ENCODE assay signal across 12 cellular contexts in genomic region chr11:76686261-76687079, GRCh38. TPM values are rescaled to one million over a fixed set of nuclear protein-coding genes. Genes with fewer than 3 reads are reported as not detected.
DNase-seq lines count a peak whose midpoint lies in the region; ATAC-seq and TF ChIP-seq lines count a peak whose summit lies in the region.
"Had no signal": no experiment of that assay in that cellular context is flagged by ENCODE, and none has a peak within 500 bp of the region (broad histone marks: within the 10 kb centered on the region; RNA-seq: fewer than 3 reads in every experiment).

No MANE protein-coding gene starts in this region.

- no peak for TF ChIP-seq CTCF in WERI-Rb-1 (IDR thresholded peaks at IDR 0.05; ENCODE audit: low read depth, low read length)
- TF ChIP-seq CTCF in endothelial cell (IDR thresholded peaks at IDR 0.05; ENCODE audit: unreplicated experiment): no peak

- H3K4me1 ChIP-seq in CD8-positive, alpha-beta memory T cell (ENCODE audit: insufficient read depth, low read length): peaks cover 11% of the 10 kb centered on the region

- H3K27ac Mint-ChIP-seq in CD8-positive, alpha-beta memory T cell: peak overlapping the region in 5 of 8 donors; percentile 52 to 78 (median 63)
- no peak overlapping the region for H3K27ac Mint-ChIP-seq in endothelial cell (ENCODE audit: unreplicated experiment)

- peak; percentile 52 for ATAC-seq in GM18502 (IDR thresholded peaks at IDR 0.05; ENCODE audit: poor library complexity, unreplicated experiment)

- POLR2A ChIA-PET in CD8-positive, alpha-beta memory T cell (lab: Charles Lee): interaction anchor here (1.3 kb wide), 1 partner anchor 14 kb away, joined by 3 read pairs; no protein-coding TSS in a partner anchor

- H3K9me3 Mint-ChIP-seq in CD8-positive, alpha-beta memory T cell: peaks cover 0 to 3% (median 0%) of the 10 kb centered on the region in 5 donors
- H3K9me3 Mint-ChIP-seq in endothelial cell (ENCODE audit: unreplicated experiment): no peaks in the 10 kb centered on the region

- no peaks in the 10 kb centered on the region for H3K36me3 Mint-ChIP-seq in CD8-positive, alpha-beta memory T cell
- peaks cover 4% of the 10 kb centered on the region for H3K36me3 Mint-ChIP-seq in endothelial cell (ENCODE audit: low read depth, unreplicated experiment)

- H3K9me3 ChIP-seq in CD8-positive, alpha-beta memory T cell (ENCODE audit: low read length): no peaks in the 10 kb centered on the region
- peaks cover 7% of the 10 kb centered on the region for H3K9me3 ChIP-seq in WERI-Rb-1 (ENCODE audit: severe bottlenecking)

- peak overlapping the region; percentile 35 for H3K4me3 ChIP-seq in CD8-positive, alpha-beta memory T cell (ENCODE audit: low read length)
- no peak overlapping the region for H3K4me3 ChIP-seq in WERI-Rb-1 (ENCODE audit: low read depth, low read length)
- H3K4me3 ChIP-seq: hepatocyte, PC-9 had no signal

- H3K4me1 Mint-ChIP-seq in CD8-positive, alpha-beta memory T cell: peaks cover 13 to 18% (median 14%) of the 10 kb centered on the region in 3 donors
- H3K4me1 Mint-ChIP-seq in endothelial cell (ENCODE audit: unreplicated experiment): peaks cover 2% of the 10 kb centered on the region

- peaks cover 8 to 12% of the 10 kb centered on the region in 2 donors for H3K27me3 Mint-ChIP-seq in CD8-positive, alpha-beta memory T cell
- H3K27me3 Mint-ChIP-seq in endothelial cell (ENCODE audit: unreplicated experiment): peaks cover 13% of the 10 kb centered on the region

- H3K4me3 Mint-ChIP-seq in CD8-positive, alpha-beta memory T cell: peak overlapping the region in 6 of 7 donors; percentile 55 to 77 (median 70)
- H3K4me3 Mint-ChIP-seq in endothelial cell (ENCODE audit: unreplicated experiment): no peak overlapping the region

- CTCF ChIA-PET in CD8-positive, alpha-beta memory T cell (lab: Charles Lee): interaction anchor here (0.9 to 1.2 kb wide), 3 partner anchors 21 to 479 kb away, joined by 3 to 4 read pairs (median 3); no protein-coding TSS in a partner anchor

- H3K27me3 ChIP-seq in CD8-positive, alpha-beta memory T cell (ENCODE audit: insufficient read depth, low read length, poor library complexity, severe bottlenecking): no peaks in the 10 kb centered on the region
- H3K27me3 ChIP-seq in WERI-Rb-1 (ENCODE audit: insufficient read depth, low read depth, severe bottlenecking): no peaks in the 10 kb centered on the region
- H3K27me3 ChIP-seq: hepatocyte had no signal

- no peaks in the 10 kb centered on the region for H3K36me3 ChIP-seq in CD8-positive, alpha-beta memory T cell (ENCODE audit: insufficient read depth, low read length)
- no peaks in the 10 kb centered on the region for H3K36me3 ChIP-seq in WERI-Rb-1

- DNase-seq in CD8-positive, alpha-beta memory T cell: peak in 1 of 5 donors; percentile 23
- peak; percentile 62 for DNase-seq in RPMI8226
- DNase-seq in iPS-NIHi7 (ENCODE audit: extremely low spot score): peak; percentile 64
- no peak for DNase-seq in NCI-H2081 treated with DMSO at 0.1 percent for 48 hours (lab: John Stamatoyannopoulos, UW)
- DNase-seq in NAMALWA (ENCODE audit: low spot score): no peak
- no peak for DNase-seq in WERI-Rb-1
- DNase-seq in endothelial cell (ENCODE audit: low spot score): no peak
- DNase-seq: activated CD4-positive, alpha-beta T cell treated with anti-CD3 and anti-CD28 coated beads, Interleukin-2, amount 50 U/mL, for 1 hour; NCI-H1048; PC-9 had no signal

- H3K27ac ChIP-seq in CD8-positive, alpha-beta memory T cell (ENCODE audit: low read depth, low read length): no peak overlapping the region
- no peak overlapping the region for H3K27ac ChIP-seq in WERI-Rb-1
- H3K27ac ChIP-seq: hepatocyte, PC-9 had no signal

RNA-seq across cellular contexts. Expression of gene LRRC32, which starts 15.9 kb away (rescaled TPM):
- total RNA-seq in CD8-positive, alpha-beta memory T cell: 1 to 10 TPM; 1.5 to 2.8 TPM
- 0.06 TPM for polyA plus RNA-seq in CD8-positive, alpha-beta memory T cell
- 22.0 TPM for total RNA-seq in endothelial cell (ENCODE audit: unreplicated experiment)
- total RNA-seq: PC-9 had no signal

Comparison
In these comparisons a context has a peak if more than half of its experiments do, and no peak if none do; other contexts are left out.
1. DNase-seq: peak in RPMI8226 (single experiment) and iPS-NIHi7 (single experiment); none in NCI-H2081 treated with DMSO at 0.1 percent for 48 hours (single experiment), NAMALWA (single experiment), WERI-Rb-1 (single experiment) and endothelial cell (single experiment).